Comparison of ENCODE assay signal across 8 cellular contexts in genomic region chr1:203628185-203628996, GRCh38. TPM values are rescaled to one million over a fixed set of nuclear protein-coding genes. Genes with fewer than 3 reads are reported as not detected.
DNase-seq lines count a peak whose midpoint lies in the region; FAIRE-seq and TF ChIP-seq lines count a peak whose summit lies in the region.

No MANE protein-coding gene starts in this region.

- H3K36me3 ChIP-seq in Karpas-422 (ENCODE audit: insufficient read depth, low read length) = no peaks in the 10 kb centered on the region
- H3K36me3 ChIP-seq in hepatocyte (replicated peaks; ENCODE audit: insufficient read depth, low read depth) = no peaks in the 10 kb centered on the region
- no peaks in the 10 kb centered on the region for H3K36me3 ChIP-seq in sigmoid colon

- H4K20me1 ChIP-seq in Karpas-422 (ENCODE audit: insufficient read depth, low read depth, low read length) = no peaks in the 10 kb centered on the region
- H4K20me1 ChIP-seq in hepatocyte (ENCODE audit: insufficient read depth, poor library complexity, severe bottlenecking) = peaks cover 18% of the 10 kb centered on the region

- peak; percentile 63 to 71 for TF ChIP-seq POLR2A in sigmoid colon (IDR thresholded peaks at IDR 0.05)

- no peak overlapping the region for H2AFZ ChIP-seq in Karpas-422 (ENCODE audit: low read length)
- peak overlapping the region; percentile 77 for H2AFZ ChIP-seq in hepatocyte

- H3K9me3 ChIP-seq in Karpas-422 (ENCODE audit: low read length) (no peaks in the 10 kb centered on the region), hepatocyte (ENCODE audit: low read depth) (no peaks in the 10 kb centered on the region), sigmoid colon (no peaks in the 10 kb centered on the region)

- H3K27ac ChIP-seq in Karpas-422 (ENCODE audit: low read length) = no peak overlapping the region
- H3K27ac ChIP-seq in angular gyrus (ENCODE audit: low read depth, low read length) = peak overlapping the region; percentile 59
- H3K27ac ChIP-seq in hepatocyte = peak overlapping the region; percentile 90
- H3K27ac ChIP-seq in sigmoid colon = peak overlapping the region; percentile 88 to 98 (median 94)

- FAIRE-seq in D721Med (lab: Jason Lieb, UNC) = no peak

- H3K4me2 ChIP-seq in Karpas-422 (ENCODE audit: low read depth, low read length, poor library complexity, severe bottlenecking) (no peak overlapping the region), hepatocyte (peak overlapping the region; percentile 98)

- no peak for TF ChIP-seq EP300 in sigmoid colon (IDR thresholded peaks at IDR 0.05)

- no peak overlapping the region for H3K4me3 ChIP-seq in Karpas-422 (ENCODE audit: low read length)
- H3K4me3 ChIP-seq in hepatocyte = peak overlapping the region; percentile 84
- peak overlapping the region; percentile 71 to 88 (median 86) for H3K4me3 ChIP-seq in sigmoid colon

- intact Hi-C loops in sigmoid colon (cut with DNase I) = loop anchor here (2.0 kb wide), 3 partner anchors 44 to 124 kb away; no protein-coding TSS in a partner anchor

- H3K27me3 ChIP-seq in Karpas-422 (ENCODE audit: low read length) = no peaks in the 10 kb centered on the region
- no peaks in the 10 kb centered on the region for H3K27me3 ChIP-seq in hepatocyte
- no peaks in the 10 kb centered on the region for H3K27me3 ChIP-seq in sigmoid colon

- H3K9ac ChIP-seq in Karpas-422 (ENCODE audit: low read length) = no peak overlapping the region

- H3K79me2 ChIP-seq in Karpas-422 (ENCODE audit: low read length) = no peaks in the 10 kb centered on the region
- peaks cover 63% of the 10 kb centered on the region for H3K79me2 ChIP-seq in hepatocyte

- no peak for DNase-seq in D721Med (ENCODE audit: insufficient read length, low spot score)
- peak; percentile 36 for DNase-seq in Karpas-422
- DNase-seq in hepatocyte (ENCODE audit: low spot score) = peak; percentile 81
- peak; percentile 86 for DNase-seq in sigmoid colon
- no peak for DNase-seq in stimulated activated naive CD4-positive, alpha-beta T cell treated with Interleukin-2 at 50 U/mL for 16 hours (lab: John Stamatoyannopoulos, UW)
- DNase-seq in effector CD4-positive, alpha-beta T cell = no peak
- DNase-seq in medulla oblongata (ENCODE audit: extremely low spot score) = no peak

- H3K4me1 ChIP-seq in Karpas-422 (ENCODE audit: low read length) (peaks cover 16% of the 10 kb centered on the region), hepatocyte (ENCODE audit: insufficient read depth) (peaks cover 40% of the 10 kb centered on the region), sigmoid colon (peaks cover 0 to 60% (median 53%) of the 10 kb centered on the region in 4 donors)

- H3K9me2 ChIP-seq in Karpas-422 (replicated peaks; ENCODE audit: insufficient read depth, low read length) (no peaks in the 10 kb centered on the region), hepatocyte (replicated peaks; ENCODE audit: insufficient read depth) (no peaks in the 10 kb centered on the region)

- WGBS in hepatocyte (ENCODE audit: low lambda C conversion rate, missing lambda C conversion rate) = 11% methylated on average over 18 of the region's 19 CpGs
- 14 to 16% methylated on average over 19 of the region's 19 CpGs for WGBS in sigmoid colon, 2 donors

- TF ChIP-seq CTCF in D721Med (IDR thresholded peaks at IDR 0.05; ENCODE audit: insufficient read depth, missing control alignments) (peak; percentile 0), hepatocyte (IDR thresholded peaks at IDR 0.05; ENCODE audit: poor library complexity) (peak; percentile 37), sigmoid colon (IDR thresholded peaks at IDR 0.05) (peak in 2 of 4 experiments; percentile 18 to 48)

RNA-seq across cellular contexts. Expression of gene ATP2B4, which starts 1.8 kb away (rescaled TPM):
- 2.5 and 2.7 TPM in 2 replicates for total RNA-seq in Karpas-422 (2014; rRNA removed; shearing (Covaris generic); ENCODE audit: low replicate concordance)
- total RNA-seq in hepatocyte (60.6 and 64.0 TPM in 2 replicates), sigmoid colon (100 to 1,000 TPM; 229 to 595 (median 347) TPM)
- polyA plus RNA-seq in hepatocyte (30.7 and 34.5 TPM in 2 replicates), sigmoid colon (10 to 100 TPM in 1 of 3 donors, 1 to 10 TPM in 2; 1.6 to 34.5 (median 4.2) TPM)

Comparison
In these comparisons a context has a peak if more than half of its experiments do, and no peak if none do; other contexts are left out.
1. DNase-seq: peak in Karpas-422 (single experiment), hepatocyte (single experiment) and sigmoid colon (single experiment); none in D721Med (single experiment), stimulated activated naive CD4-positive, alpha-beta T cell treated with Interleukin-2 at 50 U/mL for 16 hours (single experiment), effector CD4-positive, alpha-beta T cell (single experiment) and medulla oblongata (single experiment).
2. RNA of gene ATP2B4, which starts 1.8 kb away (total RNA-seq): 229 to 595 TPM in sigmoid colon and 60.6 to 64.0 TPM in hepatocyte; 2.5 to 2.7 TPM in Karpas-422; every median in the first group is over 10 times any median in the second.